Comparison of ENCODE assay signal across 9 cellular contexts in the genomic region with DNA sequence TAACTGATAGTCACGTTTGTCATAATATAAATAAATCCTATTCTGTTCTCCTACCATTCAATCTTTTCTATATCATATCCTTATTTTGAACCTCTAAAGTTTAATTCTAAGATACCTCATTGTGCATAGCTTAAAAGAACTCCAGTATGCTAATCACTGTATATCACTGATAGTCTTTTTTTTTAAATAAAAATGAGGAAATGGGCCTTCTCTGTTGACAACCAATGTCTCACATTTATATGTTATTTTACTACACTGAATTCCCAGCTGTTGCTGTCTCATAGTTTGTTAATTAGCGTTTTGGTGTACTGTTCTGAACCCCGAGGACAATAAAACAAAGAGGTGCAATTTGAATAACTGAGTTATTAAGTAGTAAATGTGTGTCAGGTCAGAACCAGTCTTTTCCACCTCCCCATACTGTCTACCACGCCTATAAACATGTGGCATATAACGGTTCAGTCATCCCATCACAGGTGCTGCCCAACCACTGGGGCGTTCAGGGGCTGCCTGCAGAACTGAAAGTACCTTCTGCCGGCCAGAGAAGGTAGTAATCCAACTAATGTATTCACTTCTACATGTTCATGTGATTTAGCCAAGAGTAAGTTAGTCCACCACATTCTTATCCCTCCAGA. TPM values are rescaled to one million over a fixed set of nuclear protein-coding genes. Genes with fewer than 3 reads are reported as not detected.
DNase-seq lines count a peak whose midpoint lies in the region; ATAC-seq, FAIRE-seq and TF ChIP-seq lines count a peak whose summit lies in the region.
"Had no signal": no experiment of that assay in that cellular context is flagged by ENCODE, and none has a peak within 500 bp of the region (broad histone marks: within the 10 kb centered on the region; RNA-seq: fewer than 3 reads in every experiment).

No MANE protein-coding gene starts in this region.

- no peak overlapping the region for H3K27ac ChIP-seq in colonic mucosa
- no peak overlapping the region for H3K27ac ChIP-seq in GM23248

- peaks cover 100% of the 10 kb centered on the region for H3K79me2 ChIP-seq in GM23248 (ENCODE audit: insufficient read depth)

- TF ChIP-seq CTCF in colonic mucosa (IDR thresholded peaks at IDR 0.05), result no peak

- no peaks in the 10 kb centered on the region for H3K9me2 ChIP-seq in GM23248 (ENCODE audit: insufficient read depth)

- H3F3A ChIP-seq in GM23248 (ENCODE audit: insufficient read depth), result peaks cover 56% of the 10 kb centered on the region

- ATAC-seq in GM18508 (IDR thresholded peaks at IDR 0.05; ENCODE audit: insufficient read depth, unreplicated experiment) (peak; percentile 93), GM21447 (IDR thresholded peaks at IDR 0.05; ENCODE audit: unreplicated experiment) (peak; percentile 96), HG03196 (IDR thresholded peaks at IDR 0.05; ENCODE audit: unreplicated experiment) (peak; percentile 95)

- H3K9ac ChIP-seq in colonic mucosa (ENCODE audit: low read depth in 2 of 2, low read length in 2 of 2), result no peak overlapping the region
- H3K9ac ChIP-seq in GM23248, result no peak overlapping the region

- H2AFZ ChIP-seq in GM23248, result no peak overlapping the region

- no peak for DNase-seq in colonic mucosa
- no peak for DNase-seq in GM23248
- DNase-seq in NCI-H2081 (lab: John Stamatoyannopoulos, UW), result no peak
- no peak for DNase-seq in erythroblast (lab: John Stamatoyannopoulos, UW)
- DNase-seq: OCI-M1 had no signal

- H3K36me3 ChIP-seq in colonic mucosa (peaks cover 3% of the 10 kb centered on the region), GM23248 (ENCODE audit: low read depth) (peaks cover 87% of the 10 kb centered on the region)

- intact Hi-C loops in colonic mucosa (cut with DNase I), result no loop called here

- 96 to 98% methylated on average over 7 of the region's 7 CpGs for WGBS in GM23248 (ENCODE audit: low coverage in 1 of 2, low lambda C conversion rate in 2 of 2, missing lambda C conversion rate in 2 of 2), 2 experiments

- FAIRE-seq in endometrium (lab: Jason Lieb, UNC), result peak; percentile 48

- no peaks in the 10 kb centered on the region for H4K20me1 ChIP-seq in GM23248 (ENCODE audit: insufficient read depth)

- no peaks in the 10 kb centered on the region for H3K27me3 ChIP-seq in colonic mucosa
- no peaks in the 10 kb centered on the region for H3K27me3 ChIP-seq in GM23248 (replicated peaks; ENCODE audit: insufficient read depth)

- H3K4me2 ChIP-seq in GM23248 (ENCODE audit: unreplicated experiment), result no peak overlapping the region

- H3K4me3 ChIP-seq in colonic mucosa (no peak overlapping the region), GM23248 (no peak overlapping the region)

- no peaks in the 10 kb centered on the region for H3K4me1 ChIP-seq in colonic mucosa
- peaks cover 18% of the 10 kb centered on the region for H3K4me1 ChIP-seq in GM23248 (ENCODE audit: insufficient read depth)

- in situ Hi-C loops in GM23248 (cut with MboI), result no loop called here

- TF ChIP-seq POLR2A in erythroblast (IDR thresholded peaks at IDR 0.05; ENCODE audit: low read length), result no peak

- H3K9me3 ChIP-seq in colonic mucosa (no peaks in the 10 kb centered on the region), GM23248 (ENCODE audit: low read depth) (no peaks in the 10 kb centered on the region)

RNA-seq across cellular contexts. Expression of a gene that starts 14.9 kb away (rescaled TPM):
- total RNA-seq in colonic mucosa, result 10 to 100 TPM; 20.2 to 34.5 TPM
- total RNA-seq in GM23248 (2014; rRNA removed; shearing (Covaris generic)), result 36.6 and 60.7 TPM in 2 replicates
- polyA plus RNA-seq in GM23248 (2016; fragmentation: Nextera tagmentation; extraction: Ambion mirVana), result 36.4 and 41.9 TPM in 2 replicates
